27 cellular contexts compared by ENCODE assay signal in the genomic region with DNA sequence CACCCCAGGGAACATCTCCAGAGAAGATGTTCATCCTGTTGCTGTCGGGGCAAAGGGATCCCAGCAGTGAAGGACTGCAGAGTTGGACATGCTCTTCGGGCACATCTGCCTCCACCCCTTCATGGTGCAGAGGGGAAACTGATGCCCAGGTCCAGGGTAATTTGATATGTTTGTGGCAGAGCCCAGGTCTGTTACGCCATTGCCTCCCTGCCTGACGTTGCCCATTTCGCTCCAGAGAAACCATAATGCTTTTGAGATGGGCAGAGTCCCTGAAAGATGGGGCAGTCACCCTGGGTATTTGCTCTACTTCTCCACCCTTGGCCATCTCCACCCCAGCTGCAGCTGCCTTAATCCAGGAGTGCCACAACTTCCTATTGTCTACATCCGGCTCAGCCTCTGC.
"Had no signal": no experiment of that assay in that cellular context is flagged by ENCODE, and none has a peak within 500 bp of the region (broad histone marks: within the 10 kb centered on the region; RNA-seq: fewer than 3 reads in every experiment).

No MANE protein-coding gene starts in this region.

- DNase-seq: head of caudate nucleus; hippocampal formation; kidney; left colon; left lung; lower lobe of right lung; mammary epithelial cell; mesenchymal stem cell; naive thymus-derived CD8-positive, alpha-beta T cell; nephron progenitor cell; occipital lobe; pancreas; right lobe of liver; stimulated activated CD4-positive, alpha-beta T cell treated with anti-CD3 and anti-CD28 coated beads, Interleukin-1b, Interleukin-23, amount 100 ng/mL, for 48 hours; stimulated activated CD4-positive, alpha-beta T cell treated with anti-CD3 and anti-CD28 coated beads, Interleukin-2, amount 100 ng/mL, for 48 hours; stimulated activated naive B cell treated with anti-CD40 and anti-IgM and Interleukin-4, amounts not matched to agents 10 μg/mL and 1 μg/mL and 100 μg/mL, for 72 hours; stimulated activated naive CD8-positive, alpha-beta T cell treated with anti-CD3 and anti-CD28 coated beads, Interleukin-15, Interleukin-2, amounts not matched to agents 100 U/mL and 50 U/mL, for 24 hours; stomach; testis; thyroid gland; transverse colon; upper lobe of left lung had no signal

- ATAC-seq: left colon; left lung; lower lobe of right lung; naive thymus-derived CD8-positive, alpha-beta T cell; right lobe of liver; stimulated activated naive B cell treated with anti-CD40 and anti-IgM and Interleukin-4, amounts not matched to agents 10 μg/mL and 1 μg/mL and 100 μg/mL, for 72 hours; stimulated activated naive CD8-positive, alpha-beta T cell treated with anti-CD3 and anti-CD28 coated beads, Interleukin-15, Interleukin-2, amounts not matched to agents 100 U/mL and 50 U/mL, for 24 hours had no signal

- H3K4me1 ChIP-seq: left lung, lower lobe of right lung, neural progenitor cell, pancreas, right atrium auricular region, right lobe of liver, stomach, testis, thyroid gland, transverse colon, upper lobe of left lung had no signal

- H3K36me3 ChIP-seq: left lung, lower lobe of right lung, neural progenitor cell, neutrophil, pancreas, right atrium auricular region, right lobe of liver, stomach, thyroid gland, transverse colon, upper lobe of left lung had no signal

- H3K9me3 Mint-ChIP-seq: naive thymus-derived CD8-positive, alpha-beta T cell; nephron progenitor cell; stimulated activated naive B cell treated with anti-CD40 and anti-IgM and Interleukin-4, amounts not matched to agents 10 μg/mL and 1 μg/mL and 100 μg/mL, for 72 hours had no signal

- H3K27me3 ChIP-seq: neural progenitor cell, pancreas, right atrium auricular region, right lobe of liver, testis, thyroid gland, upper lobe of left lung had no signal

- H3K27ac ChIP-seq: left lung, lower lobe of right lung, neural progenitor cell, neutrophil, pancreas, right atrium auricular region, right lobe of liver, stomach, testis, thyroid gland, transverse colon, upper lobe of left lung had no signal

- H3K36me3 Mint-ChIP-seq: naive thymus-derived CD8-positive, alpha-beta T cell; stimulated activated naive B cell treated with anti-CD40 and anti-IgM and Interleukin-4, amounts not matched to agents 10 μg/mL and 1 μg/mL and 100 μg/mL, for 72 hours had no signal

- H3K4me1 Mint-ChIP-seq: naive thymus-derived CD8-positive, alpha-beta T cell; nephron progenitor cell had no signal

- H3K4me3 ChIP-seq: left lung, lower lobe of right lung, neural progenitor cell, pancreas, right atrium auricular region, right lobe of liver, smooth muscle cell, stomach, testis, thyroid gland, transverse colon, upper lobe of left lung had no signal

- H3K27ac Mint-ChIP-seq: naive thymus-derived CD8-positive, alpha-beta T cell; nephron progenitor cell; neural progenitor cell; progenitor cell of endocrine pancreas; stimulated activated naive B cell treated with anti-CD40 and anti-IgM and Interleukin-4, amounts not matched to agents 10 μg/mL and 1 μg/mL and 100 μg/mL, for 72 hours had no signal

- H3K9me3 ChIP-seq: left lung, lower lobe of right lung, neutrophil, pancreas, right atrium auricular region, right lobe of liver, stomach, testis, thyroid gland, transverse colon, upper lobe of left lung had no signal

- H3K4me3 Mint-ChIP-seq: naive thymus-derived CD8-positive, alpha-beta T cell; nephron progenitor cell; neural progenitor cell; stimulated activated naive B cell treated with anti-CD40 and anti-IgM and Interleukin-4, amounts not matched to agents 10 μg/mL and 1 μg/mL and 100 μg/mL, for 72 hours had no signal
